ENCODE assay signal across 14 cellular contexts in the genomic region with DNA sequence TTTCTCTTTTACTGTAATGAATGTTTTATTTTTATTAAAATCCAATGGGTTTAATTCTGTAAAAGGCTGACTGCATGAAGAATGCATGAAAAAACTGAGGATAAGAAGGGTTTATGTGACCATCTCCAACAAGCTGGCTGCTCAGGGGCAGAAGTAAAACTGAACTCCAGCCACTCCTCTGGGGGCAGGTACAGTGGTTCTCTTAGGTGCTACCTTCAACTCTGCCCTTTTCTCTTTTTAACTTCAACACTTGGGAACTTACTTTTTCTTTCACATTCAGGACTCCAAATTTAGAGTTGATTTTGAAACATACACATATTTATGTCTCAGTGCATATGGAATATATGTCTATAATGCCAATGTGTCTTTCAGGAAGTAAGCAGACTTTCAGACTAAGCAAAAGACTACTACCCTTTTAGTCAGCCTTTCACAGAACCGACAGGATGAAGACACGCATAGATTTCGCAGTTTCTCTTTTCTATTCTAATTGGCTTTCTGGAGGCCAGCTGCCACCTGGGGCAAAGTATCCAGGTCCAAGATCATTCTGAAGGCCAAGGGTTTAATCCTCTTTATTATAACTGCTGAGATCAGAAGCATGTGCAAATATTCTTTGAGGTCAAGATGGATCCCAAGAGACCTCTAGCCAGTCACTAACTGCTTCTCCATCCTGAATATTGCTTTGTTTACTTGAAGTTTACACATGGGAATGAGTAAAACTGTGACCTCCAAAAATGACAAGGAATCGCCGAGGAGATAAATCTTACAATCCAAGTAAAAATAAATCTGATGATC. TPM values are rescaled to one million over a fixed set of nuclear protein-coding genes. Genes with fewer than 3 reads are reported as not detected.
DNase-seq lines count a peak whose midpoint lies in the region; ATAC-seq and TF ChIP-seq lines count a peak whose summit lies in the region.
"Had no signal": no experiment of that assay in that cellular context is flagged by ENCODE, and none has a peak within 500 bp of the region (broad histone marks: within the 10 kb centered on the region; RNA-seq: fewer than 3 reads in every experiment).

No MANE protein-coding gene starts in this region.

- no peaks in the 10 kb centered on the region for H3K27me3 Mint-ChIP-seq in Caco-2 (ENCODE audit: insufficient read depth, unreplicated experiment)

- H3K4me3 Mint-ChIP-seq in Caco-2 (ENCODE audit: unreplicated experiment): no peak overlapping the region
- H3K4me3 Mint-ChIP-seq: activated T-cell treated with anti-CD3 and anti-CD28 coated beads, Interleukin-2, amount 50 U/mL, for 72 hours had no signal

- H3K36me3 Mint-ChIP-seq in Caco-2 (ENCODE audit: insufficient read depth, unreplicated experiment): peaks cover 12% of the 10 kb centered on the region

- H3K9me3 ChIP-seq in Caco-2 (no peaks in the 10 kb centered on the region), body of pancreas (no peaks in the 10 kb centered on the region)
- H3K9me3 ChIP-seq: tibial nerve had no signal

- intact Hi-C loops in Caco-2 (cut with micrococcal nuclease; ENCODE audit: unreplicated experiment): no loop called here
- intact Hi-C loops in body of pancreas (cut with DNase I): no loop called here

- ATAC-seq in GM19372 (IDR thresholded peaks at IDR 0.05; ENCODE audit: low read depth, unreplicated experiment) (peak; percentile 52), HG02852 (IDR thresholded peaks at IDR 0.05; ENCODE audit: unreplicated experiment) (peak; percentile 54), SK-N-SH treated with all-trans-retinoic acid at 6 μM for 48 hours (no peak), body of pancreas (no peak)
- ATAC-seq: activated T-cell treated with anti-CD3 and anti-CD28 coated beads, Interleukin-2, amount 50 U/mL, for 72 hours had no signal

- POLR2A ChIA-PET in Caco-2 (lab: Charles Lee): no interaction called here

- TF ChIP-seq POLR2A in body of pancreas (IDR thresholded peaks at IDR 0.05): no peak

- H3K4me3 ChIP-seq in Caco-2 (ENCODE audit: low read depth, low read length) (no peak overlapping the region), body of pancreas (no peak overlapping the region)
- H3K4me3 ChIP-seq: tibial nerve had no signal

- WGBS in body of pancreas, 2 donors: 55 to 57% methylated on average over 5 of the region's 5 CpGs

- TF ChIP-seq CTCF in Caco-2 (IDR thresholded peaks at IDR 0.05; ENCODE audit: insufficient read depth in 1 of 2, low read depth in 1 of 2, low read length in 1 of 2, severe bottlenecking in 1 of 2, unreplicated experiment in 1 of 2) (no peak), body of pancreas (IDR thresholded peaks at IDR 0.05) (no peak)

- H3K27me3 ChIP-seq in Caco-2 (replicated peaks; ENCODE audit: control insufficient read depth, insufficient read depth, low read length) (no peaks in the 10 kb centered on the region), body of pancreas (no peaks in the 10 kb centered on the region)
- H3K27me3 ChIP-seq: tibial nerve had no signal

- no TSS peak for BruUV-seq in Caco-2 (replicated peaks; lab: Mats Ljungman, UMichigan)

- H3K4me1 ChIP-seq in Caco-2: peaks cover 7% of the 10 kb centered on the region
- H3K4me1 ChIP-seq in body of pancreas: no peaks in the 10 kb centered on the region

- no peak overlapping the region for H3K27ac ChIP-seq in body of pancreas

- no peaks in the 10 kb centered on the region for H3K9me3 Mint-ChIP-seq in Caco-2 (ENCODE audit: unreplicated experiment)
- H3K9me3 Mint-ChIP-seq: activated T-cell treated with anti-CD3 and anti-CD28 coated beads, Interleukin-2, amount 50 U/mL, for 72 hours had no signal

- no peak for DNase-seq in Caco-2
- peak; percentile 20 for DNase-seq in LHCN-M2 (ENCODE audit: low read depth)
- DNase-seq in DMS79 treated with DMSO at 0.1 percent for 48 hours (lab: John Stamatoyannopoulos, UW): no peak
- no peak for DNase-seq in body of pancreas
- no peak for DNase-seq in activated CD4-positive, CD25-positive, alpha-beta regulatory T cell treated with anti-CD3 and anti-CD28 coated beads, Interleukin-2, amount 50 U/mL, for 72 hours
- DNase-seq: activated T-cell treated with anti-CD3 and anti-CD28 coated beads, Interleukin-2, amount 50 U/mL, for 72 hours; left cardiac atrium; NCI-H774; occipital lobe had no signal

- CTCF ChIA-PET in Caco-2 (lab: Charles Lee): no interaction called here

- peaks cover 15% of the 10 kb centered on the region for H3K4me1 Mint-ChIP-seq in Caco-2 (ENCODE audit: low read depth, unreplicated experiment)

- H3K36me3 ChIP-seq in Caco-2 (ENCODE audit: control insufficient read depth, insufficient read depth, low read length): no peaks in the 10 kb centered on the region
- no peaks in the 10 kb centered on the region for H3K36me3 ChIP-seq in body of pancreas (replicated peaks in 1 of 2; ENCODE audit: insufficient read depth in 1 of 2, low read depth in 2 of 2)

- H3K27ac Mint-ChIP-seq in Caco-2 (ENCODE audit: unreplicated experiment): peak overlapping the region; percentile 19
- H3K27ac Mint-ChIP-seq: activated T-cell treated with anti-CD3 and anti-CD28 coated beads, Interleukin-2, amount 50 U/mL, for 72 hours had no signal

TF ChIP-seq in SK-N-SH treated with all-trans-retinoic acid at 6 μM for 48 hours, 23 proteins besides CTCF, POLR2A, EP300 and RAD21 (continues in another document):
- TF ChIP-seq ESRRG (CRISPR knock-in tag; IDR thresholded peaks at IDR 0.05) (no peak), ZFP30 (CRISPR knock-in tag; IDR thresholded peaks at IDR 0.05) (no peak), ZNF8 (CRISPR knock-in tag; IDR thresholded peaks at IDR 0.05) (no peak), RARB (CRISPR knock-in tag; IDR thresholded peaks at IDR 0.05) (no peak), SNAI2 (CRISPR knock-in tag; IDR thresholded peaks at IDR 0.05) (no peak), ZNF565 (CRISPR knock-in tag; conservative IDR thresholded peaks at IDR 0.05; ENCODE audit: low read depth) (no peak), ZNF70 (CRISPR knock-in tag; IDR thresholded peaks at IDR 0.05) (no peak), ZC3H10 (CRISPR knock-in tag; IDR thresholded peaks at IDR 0.05) (no peak), OSR1 (CRISPR knock-in tag; IDR thresholded peaks at IDR 0.05) (no peak)
- TF ChIP-seq, protein P1, sequence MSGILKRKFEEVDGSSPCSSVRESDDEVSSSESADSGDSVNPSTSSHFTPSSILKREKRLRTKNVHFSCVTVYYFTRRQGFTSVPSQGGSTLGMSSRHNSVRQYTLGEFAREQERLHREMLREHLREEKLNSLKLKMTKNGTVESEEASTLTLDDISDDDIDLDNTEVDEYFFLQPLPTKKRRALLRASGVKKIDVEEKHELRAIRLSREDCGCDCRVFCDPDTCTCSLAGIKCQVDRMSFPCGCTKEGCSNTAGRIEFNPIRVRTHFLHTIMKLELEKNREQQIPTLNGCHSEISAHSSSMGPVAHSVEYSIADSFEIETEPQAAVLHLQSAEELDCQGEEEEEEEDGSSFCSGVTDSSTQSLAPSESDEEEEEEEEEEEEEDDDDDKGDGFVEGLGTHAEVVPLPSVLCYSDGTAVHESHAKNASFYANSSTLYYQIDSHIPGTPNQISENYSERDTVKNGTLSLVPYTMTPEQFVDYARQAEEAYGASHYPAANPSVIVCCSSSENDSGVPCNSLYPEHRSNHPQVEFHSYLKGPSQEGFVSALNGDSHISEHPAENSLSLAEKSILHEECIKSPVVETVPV (CRISPR knock-in tag; IDR thresholded peaks at IDR 0.05): no peak
- TF ChIP-seq, protein P2, sequence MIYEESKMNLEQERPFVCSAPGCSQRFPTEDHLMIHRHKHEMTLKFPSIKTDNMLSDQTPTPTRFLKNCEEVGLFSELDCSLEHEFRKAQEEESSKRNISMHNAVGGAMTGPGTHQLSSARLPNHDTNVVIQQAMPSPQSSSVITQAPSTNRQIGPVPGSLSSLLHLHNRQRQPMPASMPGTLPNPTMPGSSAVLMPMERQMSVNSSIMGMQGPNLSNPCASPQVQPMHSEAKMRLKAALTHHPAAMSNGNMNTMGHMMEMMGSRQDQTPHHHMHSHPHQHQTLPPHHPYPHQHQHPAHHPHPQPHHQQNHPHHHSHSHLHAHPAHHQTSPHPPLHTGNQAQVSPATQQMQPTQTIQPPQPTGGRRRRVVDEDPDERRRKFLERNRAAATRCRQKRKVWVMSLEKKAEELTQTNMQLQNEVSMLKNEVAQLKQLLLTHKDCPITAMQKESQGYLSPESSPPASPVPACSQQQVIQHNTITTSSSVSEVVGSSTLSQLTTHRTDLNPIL (CRISPR knock-in tag; IDR thresholded peaks at IDR 0.05; ENCODE audit: low read depth): no peak
- TF ChIP-seq, protein P3, sequence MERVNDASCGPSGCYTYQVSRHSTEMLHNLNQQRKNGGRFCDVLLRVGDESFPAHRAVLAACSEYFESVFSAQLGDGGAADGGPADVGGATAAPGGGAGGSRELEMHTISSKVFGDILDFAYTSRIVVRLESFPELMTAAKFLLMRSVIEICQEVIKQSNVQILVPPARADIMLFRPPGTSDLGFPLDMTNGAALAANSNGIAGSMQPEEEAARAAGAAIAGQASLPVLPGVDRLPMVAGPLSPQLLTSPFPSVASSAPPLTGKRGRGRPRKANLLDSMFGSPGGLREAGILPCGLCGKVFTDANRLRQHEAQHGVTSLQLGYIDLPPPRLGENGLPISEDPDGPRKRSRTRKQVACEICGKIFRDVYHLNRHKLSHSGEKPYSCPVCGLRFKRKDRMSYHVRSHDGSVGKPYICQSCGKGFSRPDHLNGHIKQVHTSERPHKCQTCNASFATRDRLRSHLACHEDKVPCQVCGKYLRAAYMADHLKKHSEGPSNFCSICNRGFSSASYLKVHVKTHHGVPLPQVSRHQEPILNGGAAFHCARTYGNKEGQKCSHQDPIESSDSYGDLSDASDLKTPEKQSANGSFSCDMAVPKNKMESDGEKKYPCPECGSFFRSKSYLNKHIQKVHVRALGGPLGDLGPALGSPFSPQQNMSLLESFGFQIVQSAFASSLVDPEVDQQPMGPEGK (CRISPR knock-in tag; IDR thresholded peaks at IDR 0.05; ENCODE audit: borderline replicate concordance): no peak

RNA-seq across cellular contexts. Expression of a gene that starts 30.7 kb away (rescaled TPM):
- total RNA-seq in Caco-2 (2022) (4.2 TPM in 2 replicates), LHCN-M2 (2014; rRNA removed) (under 0.01 and 0.06 TPM in 2 replicates), body of pancreas (under 1 TPM; 0.78 to 0.99 TPM)
- polyA plus RNA-seq in LHCN-M2 (2012): 0.09 TPM
- total RNA-seq: activated T-cell treated with anti-CD3 and anti-CD28 coated beads, Interleukin-2, amount 50 U/mL, for 72 hours; G401 had no signal

Comparison
In these comparisons a context has a peak if more than half of its experiments do, and no peak if none do; other contexts are left out.
1. ATAC-seq: peak in GM19372 (single experiment) and HG02852 (single experiment); none in SK-N-SH treated with all-trans-retinoic acid at 6 μM for 48 hours (single experiment) and body of pancreas (single experiment).